In the genomic region with DNA sequence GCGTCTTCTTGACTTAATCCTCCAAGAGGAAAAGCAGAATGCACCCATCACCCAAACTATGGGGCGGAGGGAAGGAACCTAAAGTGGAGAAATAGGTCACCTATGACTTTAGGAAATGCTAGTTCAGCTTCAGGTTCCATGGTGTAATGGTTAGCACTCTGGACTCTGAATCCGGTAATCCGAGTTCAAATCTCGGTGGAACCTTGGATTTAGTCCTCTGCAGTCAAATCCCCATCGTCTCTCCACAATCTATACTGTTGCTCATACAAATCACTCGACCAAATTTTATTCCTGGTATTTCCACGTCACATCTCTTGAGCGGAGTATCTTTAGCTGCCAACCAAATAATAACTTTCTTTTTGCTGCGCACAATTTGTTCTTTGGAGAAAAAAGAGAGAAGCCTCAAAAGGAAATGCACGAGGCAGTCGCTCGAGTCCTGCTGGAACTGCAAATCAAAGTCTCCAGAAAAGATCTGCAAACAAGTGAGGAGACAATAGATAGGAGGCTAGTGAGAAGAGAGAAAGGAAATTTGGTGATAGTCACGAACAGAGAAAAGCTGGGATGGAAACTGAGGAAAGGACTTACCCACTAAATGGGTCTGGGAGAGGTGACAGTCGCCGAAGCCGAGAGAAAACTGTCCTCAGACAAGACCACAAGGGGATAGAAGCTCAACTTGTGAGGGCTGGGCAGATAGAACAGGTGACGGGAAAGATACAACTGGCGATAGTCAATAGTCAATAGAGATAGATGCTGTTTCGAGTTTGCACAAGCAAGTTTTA, we compare ENCODE assay signal across 9 cellular contexts. TPM values are rescaled to one million over a fixed set of nuclear protein-coding genes. Genes with fewer than 3 reads are reported as not detected.
DNase-seq lines count a peak whose midpoint lies in the region; ATAC-seq lines count a peak whose summit lies in the region.
"Had no signal": no experiment of that assay in that cellular context is flagged by ENCODE, and none has a peak within 500 bp of the region (broad histone marks: within the 10 kb centered on the region; RNA-seq: fewer than 3 reads in every experiment).

No MANE protein-coding gene starts in this region.

- peaks cover 14% of the 10 kb centered on the region for H3K36me3 Mint-ChIP-seq in activated naive CD4-positive, alpha-beta T cell treated with anti-CD3 and anti-CD28 coated beads, Interleukin-2, amount 50 U/mL, for 24 hours
- peaks cover 12% of the 10 kb centered on the region for H3K36me3 Mint-ChIP-seq in activated naive CD4-positive, alpha-beta T cell treated with anti-CD3 and anti-CD28 coated beads for 36 hours (ENCODE audit: low read depth)

- CTCF ChIA-PET in activated naive CD4-positive, alpha-beta T cell treated with anti-CD3 and anti-CD28 coated beads for 36 hours (lab: Charles Lee) = interaction anchor here (0.6 to 1.2 kb wide), 2 partner anchors 17 to 1400 kb away, joined by 4 to 5 read pairs; a partner anchor contains a TSS

- intact Hi-C loops in activated naive CD4-positive, alpha-beta T cell treated with anti-CD3 and anti-CD28 coated beads for 36 hours (cut with micrococcal nuclease) = loop anchor here (5.0 kb wide), 1 partner anchor 252 kb away; no protein-coding TSS in a partner anchor

- ATAC-seq in stimulated activated naive CD8-positive, alpha-beta T cell treated with anti-CD3 and anti-CD28 coated beads, Interleukin-15, amount 100 ng/mL, for 72 hours = no peak
- ATAC-seq in GM19395 (IDR thresholded peaks at IDR 0.05; ENCODE audit: unreplicated experiment) = no peak

- peaks cover 74% of the 10 kb centered on the region for H3K27me3 Mint-ChIP-seq in activated naive CD4-positive, alpha-beta T cell treated with anti-CD3 and anti-CD28 coated beads, Interleukin-2, amount 50 U/mL, for 24 hours
- peaks cover 79% of the 10 kb centered on the region for H3K27me3 Mint-ChIP-seq in activated naive CD4-positive, alpha-beta T cell treated with anti-CD3 and anti-CD28 coated beads for 36 hours (ENCODE audit: low read depth)
- H3K27me3 Mint-ChIP-seq in stimulated activated naive CD8-positive, alpha-beta T cell treated with anti-CD3 and anti-CD28 coated beads, Interleukin-15, amount 100 ng/mL, for 72 hours = peaks cover 92% of the 10 kb centered on the region

- DNase-seq in activated naive CD4-positive, alpha-beta T cell treated with anti-CD3 and anti-CD28 coated beads for 36 hours = no peak
- DNase-seq in OCI-M1 (lab: John Stamatoyannopoulos, UW) (peak; percentile 94), fibroblast of gingiva (ENCODE audit: low read depth) (peak; percentile 73)
- no peak for DNase-seq in stimulated activated naive CD8-positive, alpha-beta T cell treated with anti-CD3 and anti-CD28 coated beads, Interleukin-15, amount 100 ng/mL, for 72 hours
- no peak for DNase-seq in stimulated activated CD4-positive, alpha-beta T cell treated with anti-CD3 and anti-CD28 coated beads, Interleukin-2, amount 100 ng/mL, for 48 hours
- DNase-seq in activated naive CD4-positive, alpha-beta T cell (lab: John Stamatoyannopoulos, UW) = no peak

- peak overlapping the region; percentile 82 for H3K27ac Mint-ChIP-seq in activated naive CD4-positive, alpha-beta T cell treated with anti-CD3 and anti-CD28 coated beads, Interleukin-2, amount 50 U/mL, for 24 hours
- H3K27ac Mint-ChIP-seq in activated naive CD4-positive, alpha-beta T cell treated with anti-CD3 and anti-CD28 coated beads for 36 hours = no peak overlapping the region
- H3K27ac Mint-ChIP-seq in stimulated activated naive CD8-positive, alpha-beta T cell treated with anti-CD3 and anti-CD28 coated beads, Interleukin-15, amount 100 ng/mL, for 72 hours = no peak overlapping the region

- no peaks in the 10 kb centered on the region for H3K4me1 Mint-ChIP-seq in activated naive CD4-positive, alpha-beta T cell treated with anti-CD3 and anti-CD28 coated beads, Interleukin-2, amount 50 U/mL, for 24 hours
- peaks cover 3% of the 10 kb centered on the region for H3K4me1 Mint-ChIP-seq in activated naive CD4-positive, alpha-beta T cell treated with anti-CD3 and anti-CD28 coated beads for 36 hours (ENCODE audit: low read depth)
- H3K4me1 Mint-ChIP-seq in stimulated activated naive CD8-positive, alpha-beta T cell treated with anti-CD3 and anti-CD28 coated beads, Interleukin-15, amount 100 ng/mL, for 72 hours = peaks cover 20% of the 10 kb centered on the region

- no peak overlapping the region for H3K4me3 Mint-ChIP-seq in activated naive CD4-positive, alpha-beta T cell treated with anti-CD3 and anti-CD28 coated beads, Interleukin-2, amount 50 U/mL, for 24 hours
- no peak overlapping the region for H3K4me3 Mint-ChIP-seq in activated naive CD4-positive, alpha-beta T cell treated with anti-CD3 and anti-CD28 coated beads for 36 hours
- peak overlapping the region; percentile 40 to 47 for H3K4me3 Mint-ChIP-seq in stimulated activated naive CD8-positive, alpha-beta T cell treated with anti-CD3 and anti-CD28 coated beads, Interleukin-15, amount 100 ng/mL, for 72 hours

- H3K9me3 Mint-ChIP-seq in activated naive CD4-positive, alpha-beta T cell treated with anti-CD3 and anti-CD28 coated beads, Interleukin-2, amount 50 U/mL, for 24 hours = peaks cover 42% of the 10 kb centered on the region
- peaks cover 22% of the 10 kb centered on the region for H3K9me3 Mint-ChIP-seq in activated naive CD4-positive, alpha-beta T cell treated with anti-CD3 and anti-CD28 coated beads for 36 hours
- H3K9me3 Mint-ChIP-seq in stimulated activated naive CD8-positive, alpha-beta T cell treated with anti-CD3 and anti-CD28 coated beads, Interleukin-15, amount 100 ng/mL, for 72 hours = peaks cover 2 to 40% of the 10 kb centered on the region in 2 donors

RNA-seq across cellular contexts. Expression of a gene that starts 16.6 kb away (rescaled TPM):
- not detected for total RNA-seq in activated naive CD4-positive, alpha-beta T cell treated with anti-CD3 and anti-CD28 coated beads for 36 hours
- total RNA-seq: lung had no signal

RNA-seq across cellular contexts. Expression of a gene that starts 48.0 kb away (rescaled TPM):
- 1 to 10 TPM; 1.3 to 1.4 TPM for total RNA-seq in activated naive CD4-positive, alpha-beta T cell treated with anti-CD3 and anti-CD28 coated beads for 36 hours

Comparison
In these comparisons a context has a peak if more than half of its experiments do, and no peak if none do; other contexts are left out.
1. H3K4me3 Mint-ChIP-seq: peak in stimulated activated naive CD8-positive, alpha-beta T cell treated with anti-CD3 and anti-CD28 coated beads, Interleukin-15, amount 100 ng/mL, for 72 hours (2 of 2); none in activated naive CD4-positive, alpha-beta T cell treated with anti-CD3 and anti-CD28 coated beads, Interleukin-2, amount 50 U/mL, for 24 hours (single experiment) and activated naive CD4-positive, alpha-beta T cell treated with anti-CD3 and anti-CD28 coated beads for 36 hours (single experiment).
2. DNase-seq: peak in OCI-M1 (single experiment) and fibroblast of gingiva (single experiment); none in activated naive CD4-positive, alpha-beta T cell treated with anti-CD3 and anti-CD28 coated beads for 36 hours (single experiment), stimulated activated naive CD8-positive, alpha-beta T cell treated with anti-CD3 and anti-CD28 coated beads, Interleukin-15, amount 100 ng/mL, for 72 hours (0 of 2), stimulated activated CD4-positive, alpha-beta T cell treated with anti-CD3 and anti-CD28 coated beads, Interleukin-2, amount 100 ng/mL, for 48 hours (0 of 2) and activated naive CD4-positive, alpha-beta T cell (0 of 4).